Comparison of ENCODE assay signal across 20 cellular contexts in the genomic region with DNA sequence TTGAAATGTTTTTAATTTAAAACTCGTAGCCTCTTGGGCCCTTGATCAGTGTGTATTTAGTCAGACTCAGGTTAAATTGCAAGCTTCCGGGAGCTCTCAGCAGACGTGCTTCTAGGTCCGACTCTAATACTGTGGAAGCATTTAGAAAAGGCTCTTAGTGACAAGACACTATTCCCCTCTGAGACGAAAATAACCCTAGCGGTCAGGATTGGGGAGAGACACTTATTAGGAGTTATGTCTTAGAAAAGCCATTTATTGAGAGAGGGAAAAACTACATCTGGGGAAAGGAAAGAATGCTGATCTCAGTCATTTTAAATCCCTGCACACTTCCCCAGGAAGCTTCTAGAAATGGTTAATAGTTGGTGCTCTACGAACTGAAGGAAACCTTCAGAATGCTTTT.
A peak's percentile ranks its signal among the peaks of the same experiment; 100 is the strongest.
DNase-seq lines count a peak whose midpoint lies in the region; TF ChIP-seq lines count a peak whose summit lies in the region.
"Had no signal": no experiment of that assay in that cellular context is flagged by ENCODE, and none has a peak within 500 bp of the region (broad histone marks: within the 10 kb centered on the region; RNA-seq: fewer than 3 reads in every experiment).

No MANE protein-coding gene starts in this region.

- H3K4me3 Mint-ChIP-seq in neural progenitor cell: no peak overlapping the region
- H3K4me3 Mint-ChIP-seq: IgD-negative memory B cell had no signal

- no peaks in the 10 kb centered on the region for H3K36me3 ChIP-seq in neural progenitor cell
- H3K36me3 ChIP-seq: MG63 had no signal

- peak; percentile 25 for DNase-seq in NCI-H526 treated with DMSO at 0.1 percent for 48 hours (lab: John Stamatoyannopoulos, UW)
- peak; percentile 45 for DNase-seq in cerebellar cortex (ENCODE audit: low spot score)
- DNase-seq in neural progenitor cell (ENCODE audit: low spot score): no peak
- DNase-seq in stimulated activated CD4-positive, alpha-beta T cell treated with anti-CD3 and anti-CD28 coated beads, Interleukin-12 subunit alpha, Interleukin-12 subunit beta, amount 100 ng/mL, for 4 hours: no peak
- no peak for DNase-seq in A172 (ENCODE audit: low spot score)
- no peak for DNase-seq in NCI-H128 (lab: John Stamatoyannopoulos, UW; ENCODE audit: unreplicated experiment)
- no peak for DNase-seq in GDM1 (lab: John Stamatoyannopoulos, UW)
- DNase-seq: ACHN, DND-41, Kasumi-1, MG63, NCI-H1048, NCI-H1436 treated with DMSO at 0.1 percent for 48 hours, NCI-H2029, NCI-H2171 treated with DMSO at 0.1 percent for 48 hours, NCI-H446, PC-3 had no signal

- no peaks in the 10 kb centered on the region for H3K36me3 Mint-ChIP-seq in neural progenitor cell
- H3K36me3 Mint-ChIP-seq: IgD-negative memory B cell had no signal

- no peak overlapping the region for H3K4me2 ChIP-seq in neural progenitor cell

- no peaks in the 10 kb centered on the region for H3K4me1 ChIP-seq in neural progenitor cell

- no peaks in the 10 kb centered on the region for H3K9me3 ChIP-seq in neural progenitor cell (ENCODE audit: low read depth)
- H3K9me3 ChIP-seq: MG63 had no signal

- no peaks in the 10 kb centered on the region for H3K79me2 ChIP-seq in neural progenitor cell (ENCODE audit: low read depth)

- H3K27me3 Mint-ChIP-seq in neural progenitor cell (ENCODE audit: insufficient read depth, low read depth): no peaks in the 10 kb centered on the region

- H3K4me3 ChIP-seq in neural progenitor cell: no peak overlapping the region
- H3K4me3 ChIP-seq: MG63 had no signal

- no peak overlapping the region for H3K9ac ChIP-seq in neural progenitor cell

- H3F3A ChIP-seq in neural progenitor cell (ENCODE audit: low read depth): no peaks in the 10 kb centered on the region

- no peaks in the 10 kb centered on the region for H3K27me3 ChIP-seq in neural progenitor cell

- no peak overlapping the region for H3K27ac Mint-ChIP-seq in neural progenitor cell
- H3K27ac Mint-ChIP-seq: IgD-negative memory B cell had no signal

- TF ChIP-seq CTCF in C4-2B (conservative IDR thresholded peaks at IDR 0.05) (0 out of 2 replicates have a peak, but pooled peaks have one; percentile 4), neural progenitor cell (IDR thresholded peaks at IDR 0.05) (no peak)

- H3K9me3 Mint-ChIP-seq in neural progenitor cell: peaks cover 3% of the 10 kb centered on the region

- peak overlapping the region; percentile 50 for H2AFZ ChIP-seq in neural progenitor cell (replicated peaks)

- H3K4me1 Mint-ChIP-seq in neural progenitor cell: peaks cover 10% of the 10 kb centered on the region
- H3K4me1 Mint-ChIP-seq: IgD-negative memory B cell had no signal

- H4K20me1 ChIP-seq in neural progenitor cell (ENCODE audit: low read depth): no peaks in the 10 kb centered on the region

- no peak overlapping the region for H3K27ac ChIP-seq in C4-2B
- no peak overlapping the region for H3K27ac ChIP-seq in neural progenitor cell
- H3K27ac ChIP-seq: HL-60 had no signal

Comparison
In these comparisons a context has a peak if more than half of its experiments do, and no peak if none do; other contexts are left out.
1. DNase-seq: peak in NCI-H526 treated with DMSO at 0.1 percent for 48 hours (single experiment) and cerebellar cortex (single experiment); none in neural progenitor cell (single experiment), stimulated activated CD4-positive, alpha-beta T cell treated with anti-CD3 and anti-CD28 coated beads, Interleukin-12 subunit alpha, Interleukin-12 subunit beta, amount 100 ng/mL, for 4 hours (single experiment), A172 (single experiment), NCI-H128 (single experiment) and GDM1 (single experiment).